Comparison of ENCODE assay signal across 1 cellular context in genomic region chr19:5345895-5346386, GRCh38.
TF ChIP-seq lines count a peak whose summit lies in the region.

No MANE protein-coding gene starts in this region.

TF ChIP-seq in HEK293, 187 proteins besides CTCF, POLR2A, EP300 and RAD21 (continued from another document and continues in another):
- no peak for TF ChIP-seq ZBTB6 (tag by site-specific recombination; IDR thresholded peaks at IDR 0.05)
- no peak for TF ChIP-seq ZNF416 (tag by site-specific recombination; IDR thresholded peaks at IDR 0.05)
- no peak for TF ChIP-seq ZNF16 (tag by site-specific recombination; IDR thresholded peaks at IDR 0.05; ENCODE audit: low read depth)
- TF ChIP-seq PRDM1 (tag by site-specific recombination; IDR thresholded peaks at IDR 0.05), result peak; percentile 62; the same call in 1 of the 2 replicates
- TF ChIP-seq ZNF292 (tag by site-specific recombination; IDR thresholded peaks at IDR 0.05; ENCODE audit: borderline replicate concordance, low read depth), result no peak
- no peak for TF ChIP-seq ZBTB26 (tag by site-specific recombination; optimal IDR thresholded peaks at IDR 0.05)
- TF ChIP-seq GLIS1 (tag by site-specific recombination; IDR thresholded peaks at IDR 0.05), result 0 out of 2 replicates have a peak, but pooled peaks have one; percentile 6
- TF ChIP-seq ZNF366 (tag by site-specific recombination; conservative IDR thresholded peaks at IDR 0.05), result no peak
- TF ChIP-seq KLF9 (tag by site-specific recombination; IDR thresholded peaks at IDR 0.05; ENCODE audit: low read depth), result no peak
- no peak for TF ChIP-seq KLF16 (tag by site-specific recombination; IDR thresholded peaks at IDR 0.05)
- no peak for TF ChIP-seq ZSCAN4 (tag by site-specific recombination; IDR thresholded peaks at IDR 0.05)
- peak; percentile 28; the same call in 1 of the 2 replicates for TF ChIP-seq ZIC2 (tag by site-specific recombination; IDR thresholded peaks at IDR 0.05)
- no peak for TF ChIP-seq TSHZ1 (tag by site-specific recombination; IDR thresholded peaks at IDR 0.05; ENCODE audit: borderline replicate concordance)
- TF ChIP-seq ZNF302 (tag by site-specific recombination; IDR thresholded peaks at IDR 0.05; ENCODE audit: low read depth), result no peak
- no peak for TF ChIP-seq ZNF404 (tag by site-specific recombination; IDR thresholded peaks at IDR 0.05)
- TF ChIP-seq ZNF335 (tag by site-specific recombination; conservative IDR thresholded peaks at IDR 0.05), result no peak
- no peak for TF ChIP-seq ZNF596 (tag by site-specific recombination; IDR thresholded peaks at IDR 0.05)
- TF ChIP-seq EGR2 (tag by site-specific recombination; IDR thresholded peaks at IDR 0.05; ENCODE audit: low read depth), result peak; percentile 82
- peak; percentile 66 for TF ChIP-seq SP7 (tag by site-specific recombination; IDR thresholded peaks at IDR 0.05)
- TF ChIP-seq ZNF280C (tag by site-specific recombination; IDR thresholded peaks at IDR 0.05), result no peak
- no peak for TF ChIP-seq PRDM10 (tag by site-specific recombination; IDR thresholded peaks at IDR 0.05)
- peak; percentile 27; the same call in 1 of the 2 replicates for TF ChIP-seq OSR2 (tag by site-specific recombination; IDR thresholded peaks at IDR 0.05)
- no peak for TF ChIP-seq KLF7 (tag by site-specific recombination; IDR thresholded peaks at IDR 0.05; ENCODE audit: borderline replicate concordance)
- no peak for TF ChIP-seq ZNF132 (tag by site-specific recombination; IDR thresholded peaks at IDR 0.05; ENCODE audit: borderline replicate concordance)
- no peak for TF ChIP-seq ZNF843 (tag by site-specific recombination; IDR thresholded peaks at IDR 0.05)
- TF ChIP-seq ZFHX2 (tag by site-specific recombination; conservative IDR thresholded peaks at IDR 0.05), result peak; percentile 90
- no peak for TF ChIP-seq SP3 (tag by site-specific recombination; IDR thresholded peaks at IDR 0.05)
- TF ChIP-seq ZNF600 (tag by site-specific recombination; IDR thresholded peaks at IDR 0.05), result 0 out of 2 replicates have a peak, but pooled peaks have one; percentile 9
- no peak for TF ChIP-seq ZNF677 (tag by site-specific recombination; IDR thresholded peaks at IDR 0.05)
- TF ChIP-seq ZNF398 (tag by site-specific recombination; IDR thresholded peaks at IDR 0.05), result peak; percentile 70
- TF ChIP-seq ZNF175 (tag by site-specific recombination; IDR thresholded peaks at IDR 0.05), result no peak
- no peak for TF ChIP-seq ELK4 (IDR thresholded peaks at IDR 0.05; ENCODE audit: borderline replicate concordance, low read depth, low read length)
- 0 out of 2 replicates have a peak, but pooled peaks have one; percentile 21 for TF ChIP-seq PATZ1 (tag by site-specific recombination; IDR thresholded peaks at IDR 0.05)
- no peak for TF ChIP-seq ZNF37A (tag by site-specific recombination; IDR thresholded peaks at IDR 0.05)
- TF ChIP-seq REST (tag by site-specific recombination; IDR thresholded peaks at IDR 0.05), result peak; percentile 85
